8 cellular contexts compared by ENCODE assay signal in the genomic region with DNA sequence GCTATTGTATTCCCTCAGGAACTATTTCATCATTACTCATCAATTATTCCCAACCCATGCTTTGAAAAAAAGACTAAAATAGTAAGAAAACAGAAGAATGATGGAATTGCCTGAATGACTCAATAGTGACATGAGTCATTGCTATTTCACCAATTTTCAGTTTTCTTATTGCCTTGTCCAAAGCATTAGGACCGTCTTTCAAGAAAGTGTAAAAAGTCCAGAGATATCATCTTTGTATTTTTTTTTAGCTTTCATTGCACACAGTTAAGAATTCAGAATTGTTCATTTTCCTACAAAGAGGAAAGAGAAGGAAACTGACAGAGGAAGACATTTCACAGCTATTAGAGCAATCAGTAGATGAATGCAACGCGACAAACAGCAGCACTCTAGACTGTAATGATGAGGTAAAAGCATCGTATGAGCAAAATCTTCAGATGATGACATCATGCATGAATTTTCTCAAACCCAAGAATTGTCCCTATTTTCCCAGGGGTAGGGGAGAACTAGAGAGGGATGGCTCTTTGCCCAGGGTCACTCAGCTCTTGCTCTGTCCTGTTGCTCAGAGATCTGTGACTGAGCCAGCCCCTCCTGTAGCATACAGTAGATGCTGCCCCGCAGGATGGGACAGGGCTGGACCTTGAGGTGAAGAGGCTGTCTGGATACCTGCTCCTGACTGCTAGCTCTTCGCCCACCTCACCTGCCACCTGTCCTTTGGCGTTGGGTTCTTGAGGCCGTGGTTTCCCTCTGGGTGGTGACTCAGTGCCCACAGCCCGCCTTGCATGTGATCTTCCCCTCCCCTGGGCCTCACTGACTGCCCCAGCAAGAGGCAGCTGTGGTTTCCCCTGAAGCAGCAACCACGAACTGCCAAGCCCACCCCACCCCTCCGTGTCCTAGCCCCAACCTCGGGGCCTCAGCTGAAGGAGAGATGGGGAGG.
DNase-seq lines count a peak whose midpoint lies in the region; ATAC-seq and TF ChIP-seq lines count a peak whose summit lies in the region.

No MANE protein-coding gene starts in this region.

- peaks cover 10% of the 10 kb centered on the region for H3K4me1 ChIP-seq in fibroblast of lung (ENCODE audit: control insufficient read depth, extremely low read depth, insufficient read depth, low read length)

- DNase-seq in GF-D8 (lab: John Stamatoyannopoulos, UW) (peak; percentile 86), MG63 (peak; percentile 6), fibroblast of lung (ENCODE audit: low read depth in 2 of 2) (peak; percentile 91 to 92), NCI-H2227 treated with DMSO at 0.1 percent for 48 hours (lab: John Stamatoyannopoulos, UW) (no peak)
- DNase-seq in activated CD8-positive, alpha-beta memory T cell treated with anti-CD3 and anti-CD28 coated beads for 24 hours = peak; percentile 83
- peak; percentile 66 for DNase-seq in stimulated activated CD4-positive, alpha-beta T cell treated with anti-CD3 and anti-CD28 coated beads, Interleukin-4, amount 100 ng/mL, for 24 hours

- no peak overlapping the region for H3K9ac ChIP-seq in fibroblast of lung (ENCODE audit: insufficient read depth, low read length)

- no peak overlapping the region for H2AFZ ChIP-seq in fibroblast of lung (ENCODE audit: low read length)

- H3K4me2 ChIP-seq in fibroblast of lung (ENCODE audit: extremely low read depth, insufficient read depth, low read length) = peak overlapping the region; percentile 3

- H3K79me2 ChIP-seq in fibroblast of lung (ENCODE audit: control insufficient read depth, insufficient read depth, low read length) = no peaks in the 10 kb centered on the region

- H3K36me3 ChIP-seq in MG63 (no peaks in the 10 kb centered on the region), fibroblast of lung (ENCODE audit: control insufficient read depth, insufficient read depth, low read length) (no peaks in the 10 kb centered on the region)

- H3K27ac ChIP-seq in fibroblast of lung (ENCODE audit: insufficient read depth, low read length) = no peak overlapping the region

- no peak for TF ChIP-seq CTCF in fibroblast of lung (conservative IDR thresholded peaks at IDR 0.05 in 1 of 2, IDR thresholded peaks at IDR 0.05 in 1 of 2; ENCODE audit: low read depth in 1 of 2, low read length in 2 of 2)

- H3K27me3 ChIP-seq in MG63 (no peaks in the 10 kb centered on the region), fibroblast of lung (ENCODE audit: control insufficient read depth, insufficient read depth, low read length) (no peaks in the 10 kb centered on the region)

- H3K4me3 ChIP-seq in MG63 (no peak overlapping the region), fibroblast of lung (replicated peaks in 1 of 4; ENCODE audit: control extremely low read depth in 1 of 4, insufficient read depth in 1 of 4, low read depth in 3 of 4, low read length in 4 of 4) (no peak overlapping the region)

- no peaks in the 10 kb centered on the region for H4K20me1 ChIP-seq in fibroblast of lung (ENCODE audit: control insufficient read depth, extremely low read depth, insufficient read depth, low read length)

- ATAC-seq in HG03025 (IDR thresholded peaks at IDR 0.05; ENCODE audit: low FRiP score, unreplicated experiment) = no peak
- no peak for ATAC-seq in GM18867 (IDR thresholded peaks at IDR 0.05; ENCODE audit: unreplicated experiment)

- H3K9me3 ChIP-seq in MG63 (peaks cover 6% of the 10 kb centered on the region), fibroblast of lung (ENCODE audit: control insufficient read depth, insufficient read depth, low read depth, low read length) (no peaks in the 10 kb centered on the region)
